In genomic region chr2:109473616-109474318, GRCh38 we compare ENCODE assay signal across 23 cellular contexts.
DNase-seq lines count a peak whose midpoint lies in the region; TF ChIP-seq lines count a peak whose summit lies in the region.
"Had no signal": no experiment of that assay in that cellular context is flagged by ENCODE, and none has a peak within 500 bp of the region (broad histone marks: within the 10 kb centered on the region; RNA-seq: fewer than 3 reads in every experiment).

No MANE protein-coding gene starts in this region.

- no peak overlapping the region for H3K4me3 ChIP-seq in MM.1S (ENCODE audit: low read length)
- H3K4me3 ChIP-seq in neural progenitor cell, result no peak overlapping the region
- H3K4me3 ChIP-seq in OCI-LY7 (ENCODE audit: low read depth, low read length, poor library complexity, severe bottlenecking), result no peak overlapping the region
- H3K4me3 ChIP-seq: body of pancreas, colonic mucosa, K562, tibial nerve had no signal

- no peaks in the 10 kb centered on the region for H3K36me3 ChIP-seq in MM.1S (replicated peaks; ENCODE audit: insufficient read depth, low read length)
- no peaks in the 10 kb centered on the region for H3K36me3 ChIP-seq in neural progenitor cell
- no peaks in the 10 kb centered on the region for H3K36me3 ChIP-seq in OCI-LY7 (ENCODE audit: insufficient read depth, low read length)
- H3K36me3 ChIP-seq: colonic mucosa, tibial nerve had no signal

- no peaks in the 10 kb centered on the region for H3K9me3 Mint-ChIP-seq in neural progenitor cell
- H3K9me3 Mint-ChIP-seq: activated CD4-positive, alpha-beta T cell treated with anti-CD3 and anti-CD28 coated beads, Interleukin-2, amount 10 ng/mL, durations not matched to agents 24 days and 14 days; activated naive CD8-positive, alpha-beta T cell treated with anti-CD3 and anti-CD28 coated beads, Interleukin-2, amount 50 U/mL, for 24 hours; CD8-positive, alpha-beta memory T cell; naive thymus-derived CD8-positive, alpha-beta T cell; stimulated activated naive CD8-positive, alpha-beta T cell treated with anti-CD3 and anti-CD28 coated beads, Interleukin-15, Interleukin-2, amounts not matched to agents 100 ng/mL and 50 ng/mL, for 24 hours had no signal

- H3K36me3 Mint-ChIP-seq in neural progenitor cell, result no peaks in the 10 kb centered on the region
- H3K36me3 Mint-ChIP-seq: CD8-positive, alpha-beta memory T cell had no signal

- peak overlapping the region; percentile 87 for H3K27ac Mint-ChIP-seq in neural progenitor cell
- H3K27ac Mint-ChIP-seq: activated CD4-positive, alpha-beta T cell treated with anti-CD3 and anti-CD28 coated beads, Interleukin-2, amount 10 ng/mL, durations not matched to agents 24 days and 14 days; activated naive CD8-positive, alpha-beta T cell treated with anti-CD3 and anti-CD28 coated beads, Interleukin-2, amount 50 U/mL, for 24 hours; CD8-positive, alpha-beta memory T cell; stimulated activated naive CD8-positive, alpha-beta T cell treated with anti-CD3 and anti-CD28 coated beads, Interleukin-15, Interleukin-2, amounts not matched to agents 100 ng/mL and 50 ng/mL, for 24 hours had no signal

- CTCF ChIA-PET in OCI-LY7 (lab: Charles Lee; ENCODE audit: unreplicated experiment), result no interaction called here

- BruUV-seq in OCI-LY7 (replicated peaks; lab: Mats Ljungman, UMichigan), result no TSS peak

- POLR2A ChIA-PET in OCI-LY7 (lab: Charles Lee), result no interaction called here

- H3K79me2 ChIP-seq in MM.1S (ENCODE audit: low read length) (no peaks in the 10 kb centered on the region), neural progenitor cell (ENCODE audit: low read depth) (no peaks in the 10 kb centered on the region), OCI-LY7 (ENCODE audit: insufficient read depth, low read depth, low read length) (no peaks in the 10 kb centered on the region)
- H3K79me2 ChIP-seq: parathyroid adenoma had no signal

- peak; percentile 79 for DNase-seq in DMS53 treated with DMSO at 0.1 percent for 48 hours (lab: John Stamatoyannopoulos, UW; ENCODE audit: unreplicated experiment)
- peak; percentile 94 for DNase-seq in MM.1S
- DNase-seq in NCI-H748 treated with DMSO at 0.1 percent for 48 hours (lab: John Stamatoyannopoulos, UW), result peak; percentile 10
- DNase-seq in neural progenitor cell (ENCODE audit: low spot score), result no peak
- no peak for DNase-seq in activated T-cell treated with anti-CD3 and anti-CD28 coated beads for 4 hours
- no peak for DNase-seq in OCI-LY7 (ENCODE audit: low spot score)
- no peak for DNase-seq in activated CD4-positive, alpha-beta T cell treated with anti-CD3 and anti-CD28 coated beads for 4 hours
- DNase-seq: activated CD4-positive, alpha-beta T cell treated with anti-CD3 and anti-CD28 coated beads, Interleukin-2, amount 10 ng/mL, durations not matched to agents 24 days and 14 days; activated CD8-positive, alpha-beta memory T cell treated with anti-CD3 and anti-CD28 coated beads, Interleukin-2, amount 50 U/mL, for 4 hours; activated effector memory CD4-positive, alpha-beta T cell treated with Interleukin-2 at 50 U/mL for 16 hours; activated naive CD8-positive, alpha-beta T cell treated with anti-CD3 and anti-CD28 coated beads, Interleukin-2, amount 50 U/mL, for 24 hours; body of pancreas; CD8-positive, alpha-beta memory T cell; colonic mucosa; mesendoderm; naive thymus-derived CD8-positive, alpha-beta T cell; NCI-H2227 treated with DMSO at 0.1 percent for 48 hours; SHP77; stimulated activated CD4-positive, alpha-beta T cell treated with anti-CD3 and anti-CD28 coated beads, Interleukin-2, amount 100 ng/mL, for 48 hours had no signal

- peaks cover 84% of the 10 kb centered on the region for H3K4me1 ChIP-seq in MM.1S (ENCODE audit: low read length)
- H3K4me1 ChIP-seq in neural progenitor cell, result peaks cover 9% of the 10 kb centered on the region
- no peaks in the 10 kb centered on the region for H3K4me1 ChIP-seq in OCI-LY7 (ENCODE audit: insufficient read depth, low read length, poor library complexity, severe bottlenecking)
- H3K4me1 ChIP-seq: body of pancreas, colonic mucosa had no signal

- no peaks in the 10 kb centered on the region for H3K27me3 ChIP-seq in MM.1S (replicated peaks; ENCODE audit: insufficient read depth, low read length)
- H3K27me3 ChIP-seq in neural progenitor cell, result no peaks in the 10 kb centered on the region
- H3K27me3 ChIP-seq: body of pancreas, colonic mucosa, tibial nerve had no signal

- H3K9ac ChIP-seq in MM.1S (ENCODE audit: low read length) (peak overlapping the region; percentile 65; the same call in 1 of the 2 replicates), neural progenitor cell (no peak overlapping the region)
- H3K9ac ChIP-seq: parathyroid adenoma had no signal

- peaks cover 7% of the 10 kb centered on the region for H3K27me3 Mint-ChIP-seq in neural progenitor cell (ENCODE audit: insufficient read depth, low read depth)
- H3K27me3 Mint-ChIP-seq: activated naive CD8-positive, alpha-beta T cell treated with anti-CD3 and anti-CD28 coated beads, Interleukin-2, amount 50 U/mL, for 24 hours; naive thymus-derived CD8-positive, alpha-beta T cell; stimulated activated naive CD8-positive, alpha-beta T cell treated with anti-CD3 and anti-CD28 coated beads, Interleukin-15, Interleukin-2, amounts not matched to agents 100 ng/mL and 50 ng/mL, for 24 hours had no signal

- peaks cover 30% of the 10 kb centered on the region for H3K4me1 Mint-ChIP-seq in neural progenitor cell
- H3K4me1 Mint-ChIP-seq: CD8-positive, alpha-beta memory T cell had no signal

- H2AFZ ChIP-seq in MM.1S (ENCODE audit: low read length), result no peak overlapping the region
- no peak overlapping the region for H2AFZ ChIP-seq in neural progenitor cell (replicated peaks)
- H2AFZ ChIP-seq in OCI-LY7 (ENCODE audit: low read length), result no peak overlapping the region
- H2AFZ ChIP-seq: parathyroid adenoma had no signal

- H4K20me1 ChIP-seq in MM.1S (ENCODE audit: insufficient read depth, low read length) (no peaks in the 10 kb centered on the region), neural progenitor cell (ENCODE audit: low read depth) (no peaks in the 10 kb centered on the region), OCI-LY7 (ENCODE audit: insufficient read depth, low read length) (no peaks in the 10 kb centered on the region)

- H3K27ac ChIP-seq in MM.1S (ENCODE audit: low read length), result peak overlapping the region; percentile 97
- no peak overlapping the region for H3K27ac ChIP-seq in neural progenitor cell
- H3K27ac ChIP-seq in OCI-LY7 (ENCODE audit: low read depth, low read length, poor library complexity, severe bottlenecking), result no peak overlapping the region
- H3K27ac ChIP-seq: body of pancreas, colonic mucosa, parathyroid adenoma, tibial nerve had no signal

- H3K9me2 ChIP-seq in MM.1S (replicated peaks; ENCODE audit: insufficient read depth, low read length) (no peaks in the 10 kb centered on the region), OCI-LY7 (ENCODE audit: insufficient read depth, low read length) (no peaks in the 10 kb centered on the region)

- peaks cover 48% of the 10 kb centered on the region for H3F3A ChIP-seq in MM.1S (ENCODE audit: insufficient read depth, low read length)
- H3F3A ChIP-seq in neural progenitor cell (ENCODE audit: low read depth), result no peaks in the 10 kb centered on the region

- H3K9me3 ChIP-seq in MM.1S (replicated peaks; ENCODE audit: insufficient read depth, low read length), result no peaks in the 10 kb centered on the region
- no peaks in the 10 kb centered on the region for H3K9me3 ChIP-seq in neural progenitor cell (ENCODE audit: low read depth)
- no peaks in the 10 kb centered on the region for H3K9me3 ChIP-seq in OCI-LY7 (ENCODE audit: low read length)
- H3K9me3 ChIP-seq: body of pancreas, colonic mucosa, tibial nerve had no signal

- peak overlapping the region; percentile 31 for H3K4me3 Mint-ChIP-seq in neural progenitor cell
- H3K4me3 Mint-ChIP-seq: activated CD4-positive, alpha-beta T cell treated with anti-CD3 and anti-CD28 coated beads, Interleukin-2, amount 10 ng/mL, durations not matched to agents 24 days and 14 days; activated naive CD8-positive, alpha-beta T cell treated with anti-CD3 and anti-CD28 coated beads, Interleukin-2, amount 50 U/mL, for 24 hours; CD8-positive, alpha-beta memory T cell; naive thymus-derived CD8-positive, alpha-beta T cell; stimulated activated naive CD8-positive, alpha-beta T cell treated with anti-CD3 and anti-CD28 coated beads, Interleukin-15, Interleukin-2, amounts not matched to agents 100 ng/mL and 50 ng/mL, for 24 hours had no signal

- H3K4me2 ChIP-seq in MM.1S (ENCODE audit: low read depth, low read length) (peak overlapping the region; percentile 51; the same call in 1 of the 2 replicates), neural progenitor cell (no peak overlapping the region), OCI-LY7 (ENCODE audit: low read length) (no peak overlapping the region)

- intact Hi-C loops in OCI-LY7 (cut with micrococcal nuclease; ENCODE audit: unreplicated experiment), result loop anchor here (5.0 kb wide), 1 partner anchor 1274 kb away; no protein-coding TSS in a partner anchor

- no peak for TF ChIP-seq CTCF in MM.1S (IDR thresholded peaks at IDR 0.05; ENCODE audit: low read length)
- TF ChIP-seq CTCF in neural progenitor cell (IDR thresholded peaks at IDR 0.05), result no peak
- no peak for TF ChIP-seq CTCF in OCI-LY7 (conservative IDR thresholded peaks at IDR 0.05; ENCODE audit: low read length)

Comparison
In these comparisons a context has a peak if more than half of its experiments do, and no peak if none do; other contexts are left out.
1. DNase-seq: peak in DMS53 treated with DMSO at 0.1 percent for 48 hours (single experiment), MM.1S (single experiment) and NCI-H748 treated with DMSO at 0.1 percent for 48 hours (single experiment); none in neural progenitor cell (single experiment), activated T-cell treated with anti-CD3 and anti-CD28 coated beads for 4 hours (single experiment), OCI-LY7 (single experiment) and activated CD4-positive, alpha-beta T cell treated with anti-CD3 and anti-CD28 coated beads for 4 hours (0 of 2).